8 cellular contexts compared by ENCODE assay signal in genomic region chr16:57185945-57186629, GRCh38. TPM values are rescaled to one million over a fixed set of nuclear protein-coding genes. Genes with fewer than 3 reads are reported as not detected.
DNase-seq lines count a peak whose midpoint lies in the region; ATAC-seq lines count a peak whose summit lies in the region.

A gene with protein sequence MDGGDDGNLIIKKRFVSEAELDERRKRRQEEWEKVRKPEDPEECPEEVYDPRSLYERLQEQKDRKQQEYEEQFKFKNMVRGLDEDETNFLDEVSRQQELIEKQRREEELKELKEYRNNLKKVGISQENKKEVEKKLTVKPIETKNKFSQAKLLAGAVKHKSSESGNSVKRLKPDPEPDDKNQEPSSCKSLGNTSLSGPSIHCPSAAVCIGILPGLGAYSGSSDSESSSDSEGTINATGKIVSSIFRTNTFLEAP (minus strand): TSS chr16:57186039. CDS start chr16:57173854, 12,185 bp downstream.
TSS of gene RSPRY1 (plus strand) at chr16:57186329. CDS start at chr16:57204659, 18,330 bp downstream.

- H3K27ac ChIP-seq in effector memory CD4-positive, alpha-beta T cell (ENCODE audit: insufficient read depth, low read length, poor library complexity, severe bottlenecking): peak within 1 kb of the TSS; percentile 94

- DNase-seq in COLO668 (lab: John Stamatoyannopoulos, UW; ENCODE audit: unreplicated experiment) (peak; percentile 97), HT1080 (ENCODE audit: low read depth) (peak; percentile 99), NOMO-1 treated with DMSO at 0.1 percent for 48 hours (lab: John Stamatoyannopoulos, UW; ENCODE audit: unreplicated experiment) (peak; percentile 99), lung microvascular endothelial cell (ENCODE audit: low read depth in 2 of 2) (peak; percentile 100)
- peak; percentile 97 to 98 for DNase-seq in activated CD8-positive, alpha-beta memory T cell treated with anti-CD3 and anti-CD28 coated beads for 4 hours (ENCODE audit: low read depth in 2 of 2)
- peak; percentile 98 to 99 (median 99) for DNase-seq in effector memory CD4-positive, alpha-beta T cell
- peak; percentile 97 to 99 (median 98) for DNase-seq in stimulated activated CD4-positive, alpha-beta T cell treated with anti-CD3 and anti-CD28 coated beads, TNF-alpha, amount 100 ng/mL, for 48 hours (ENCODE audit: low read depth in 3 of 3)

- peak within 1 kb of the TSS; percentile 99 for H3K4me3 ChIP-seq in effector memory CD4-positive, alpha-beta T cell (ENCODE audit: insufficient read depth, low read depth, low read length, poor library complexity, severe bottlenecking)

- H3K9me3 ChIP-seq in effector memory CD4-positive, alpha-beta T cell (ENCODE audit: control insufficient read depth, low read length): no peaks in the 10 kb centered on the region

- H3K27me3 ChIP-seq in effector memory CD4-positive, alpha-beta T cell (replicated peaks; ENCODE audit: control insufficient read depth, insufficient read depth, low read length, poor library complexity, severe bottlenecking): no peaks in the 10 kb centered on the region

- ATAC-seq in GM21360 (IDR thresholded peaks at IDR 0.05; ENCODE audit: unreplicated experiment): peak; percentile 82

- peaks cover 9% of the 10 kb centered on the region for H3K4me1 ChIP-seq in effector memory CD4-positive, alpha-beta T cell (ENCODE audit: control insufficient read depth, insufficient read depth, low read length, poor library complexity, severe bottlenecking)

- H3K36me3 ChIP-seq in effector memory CD4-positive, alpha-beta T cell (ENCODE audit: control insufficient read depth, insufficient read depth, low read length): no peaks in the 10 kb centered on the region

RNA-seq across cellular contexts. Expression of the first gene that starts in this region (rescaled TPM):
- total RNA-seq in HT1080 (2014; rRNA removed; shearing (Covaris generic)): 89.3 and 102 TPM in 2 replicates
- 91.1 and 105 TPM in 2 replicates for polyA plus RNA-seq in HT1080 (2015; cell fraction: cytosol; rRNA removed)
- polyA plus RNA-seq in HT1080 (2015; cell fraction: nucleus; rRNA removed): 102 and 111 TPM in 2 replicates
- 45.5 and 47.2 TPM in 2 replicates for total RNA-seq in lung microvascular endothelial cell

RNA-seq across cellular contexts. Expression of gene RSPRY1, which starts in this region (rescaled TPM):
- 28.1 and 36.6 TPM in 2 replicates for total RNA-seq in HT1080 (2014; rRNA removed; shearing (Covaris generic))
- 28.3 and 31.0 TPM in 2 replicates for polyA plus RNA-seq in HT1080 (2015; cell fraction: cytosol; rRNA removed)
- 32.7 and 37.6 TPM in 2 replicates for polyA plus RNA-seq in HT1080 (2015; cell fraction: nucleus; rRNA removed)
- 31.6 and 33.7 TPM in 2 replicates for total RNA-seq in lung microvascular endothelial cell

Comparison
In these comparisons a context has a peak if more than half of its experiments do, and no peak if none do; other contexts are left out.
1. Peak in every context shown above with its lines: DNase-seq, ATAC-seq, H3K4me3 ChIP-seq and H3K27ac ChIP-seq.